25 cellular contexts compared by ENCODE assay signal in the genomic region with DNA sequence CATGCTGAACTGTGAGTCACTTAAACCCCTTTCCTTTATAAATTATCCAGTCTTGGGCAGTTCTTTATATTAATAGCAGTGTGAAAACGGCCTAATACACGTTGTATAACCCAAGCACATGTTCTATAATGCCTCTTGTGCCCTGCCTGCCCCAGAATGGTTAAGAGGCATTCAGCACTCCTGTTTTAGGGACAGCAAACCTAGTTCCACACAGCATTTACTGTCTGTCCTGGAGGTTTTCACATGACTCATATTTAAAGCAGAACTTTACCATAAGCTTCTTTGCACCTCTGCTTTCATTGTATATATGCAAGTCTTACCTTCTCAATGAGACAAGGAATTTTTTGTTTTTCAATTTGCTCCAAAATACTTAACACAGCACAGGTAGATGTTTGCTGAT.
DNase-seq lines count a peak whose midpoint lies in the region; ATAC-seq and TF ChIP-seq lines count a peak whose summit lies in the region.
"Had no signal": no experiment of that assay in that cellular context is flagged by ENCODE, and none has a peak within 500 bp of the region (broad histone marks: within the 10 kb centered on the region; RNA-seq: fewer than 3 reads in every experiment).

No MANE protein-coding gene starts in this region.

- H3K9me3 ChIP-seq in SK-N-SH = no peaks in the 10 kb centered on the region
- H3K9me3 ChIP-seq: ascending aorta, Caco-2, upper lobe of right lung had no signal

- no peaks in the 10 kb centered on the region for H3K27me3 Mint-ChIP-seq in memory B cell
- H3K27me3 Mint-ChIP-seq: central memory CD8-positive, alpha-beta T cell had no signal

- TF ChIP-seq EP300 in SK-N-SH (IDR thresholded peaks at IDR 0.05; ENCODE audit: borderline replicate concordance in 1 of 2, low read depth in 1 of 2, low read length in 1 of 2) = no peak

- peak overlapping the region; percentile 35 for H3K27ac Mint-ChIP-seq in memory B cell
- H3K27ac Mint-ChIP-seq: H9 had no signal

- no peaks in the 10 kb centered on the region for H3K9me3 Mint-ChIP-seq in memory B cell
- H3K9me3 Mint-ChIP-seq: central memory CD8-positive, alpha-beta T cell had no signal

- no peak overlapping the region for H3K4me3 Mint-ChIP-seq in memory B cell
- H3K4me3 Mint-ChIP-seq: central memory CD8-positive, alpha-beta T cell; H9 had no signal

- peaks cover 0 to 25% of the 10 kb centered on the region in 2 experiments for H3K36me3 ChIP-seq in SK-N-SH (replicated peaks in 1 of 2; ENCODE audit: control insufficient read depth in 1 of 2, insufficient read depth in 2 of 2, low read length in 1 of 2)
- H3K36me3 ChIP-seq: ascending aorta had no signal

- TF ChIP-seq CTCF in SK-N-SH (IDR thresholded peaks at IDR 0.05) = no peak
- no peak for TF ChIP-seq CTCF in GM20000 (IDR thresholded peaks at IDR 0.05; ENCODE audit: extremely low read depth, missing control alignments)

- H3K4me2 ChIP-seq in SK-N-SH = no peak overlapping the region
- H3K4me2 ChIP-seq: smooth muscle cell had no signal

- peaks cover 46% of the 10 kb centered on the region for H3K4me1 Mint-ChIP-seq in memory B cell

- CTCF ChIA-PET in SK-N-SH (lab: Yijun Ruan, JAX) = no interaction called here

- TF ChIP-seq RAD21 in SK-N-SH (IDR thresholded peaks at IDR 0.05; ENCODE audit: low read length) = no peak

- DNase-seq in SK-N-SH (no peak), Kasumi-1 (lab: John Stamatoyannopoulos, UW) (peak; percentile 4 to 11), memory B cell (ENCODE audit: low spot score in 2 of 2) (no peak), GM20000 (ENCODE audit: low spot score) (no peak), nucleus accumbens (lab: John Stamatoyannopoulos, UW) (no peak)
- DNase-seq: 8988T; activated CD4-positive, alpha-beta T cell treated with anti-CD3 and anti-CD28 coated beads for 48 hours; activated CD8-positive, alpha-beta memory T cell treated with anti-CD3 and anti-CD28 coated beads, Interleukin-2, amount 50 U/mL, for 4 hours; activated gamma-delta T cell treated with Interleukin-2 at 50 U/mL for 16 hours; Caco-2; foreskin melanocyte; H9; hypothalamus; mammary epithelial cell; NCI-H69; occipital lobe; SHP77; stimulated activated CD4-positive, alpha-beta T cell treated with anti-CD3 and anti-CD28 coated beads, Interleukin-4, amount 100 ng/mL, for 24 hours; upper lobe of right lung had no signal

- 32% methylated on average over 2 of the region's 2 CpGs for WGBS in SK-N-SH (ENCODE audit: low lambda C conversion rate)

- no peaks in the 10 kb centered on the region for H3K36me3 Mint-ChIP-seq in memory B cell

- no peaks in the 10 kb centered on the region; the same call in 1 of the 2 replicates for H3K27me3 ChIP-seq in SK-N-SH (ENCODE audit: insufficient read depth)
- H3K27me3 ChIP-seq: ascending aorta, upper lobe of right lung had no signal

- H2AFZ ChIP-seq in SK-N-SH (ENCODE audit: low read depth) = no peak overlapping the region

- H4K20me1 ChIP-seq in SK-N-SH (ENCODE audit: insufficient read depth) = no peaks in the 10 kb centered on the region

- H3K9me2 ChIP-seq in SK-N-SH = no peaks in the 10 kb centered on the region

- no peak overlapping the region for H3K4me3 ChIP-seq in SK-N-SH (ENCODE audit: low read depth in 2 of 2, low read length in 1 of 2)
- H3K4me3 ChIP-seq: ascending aorta, smooth muscle cell, upper lobe of right lung had no signal

- ATAC-seq in SK-N-SH treated with all-trans-retinoic acid at 6 μM for 48 hours (no peak), GM18498 (IDR thresholded peaks at IDR 0.05; ENCODE audit: unreplicated experiment) (peak; percentile 29), memory B cell (ENCODE audit: low read depth) (no peak), HG03175 (IDR thresholded peaks at IDR 0.05; ENCODE audit: unreplicated experiment) (no peak)
- ATAC-seq: upper lobe of right lung had no signal

- H3K79me2 ChIP-seq in SK-N-SH (ENCODE audit: insufficient read depth) = no peaks in the 10 kb centered on the region

- H3K9ac ChIP-seq in SK-N-SH = no peak overlapping the region

- POLR2A ChIA-PET in SK-N-SH (lab: Yijun Ruan, JAX) = no interaction called here

- no peaks in the 10 kb centered on the region for H3F3A ChIP-seq in SK-N-SH (replicated peaks; ENCODE audit: insufficient read depth)

- H3K27ac ChIP-seq in SK-N-SH (ENCODE audit: low read depth in 2 of 2, low read length in 1 of 2) = no peak overlapping the region
- H3K27ac ChIP-seq: ascending aorta, upper lobe of right lung had no signal

- peaks cover 0 to 3% of the 10 kb centered on the region in 2 experiments; a peak in 1 of 4 replicates for H3K4me1 ChIP-seq in SK-N-SH (ENCODE audit: control insufficient read depth in 1 of 2, insufficient read depth in 2 of 2, low read depth in 1 of 2, low read length in 1 of 2)
- H3K4me1 ChIP-seq: ascending aorta, Caco-2, upper lobe of right lung had no signal

TF ChIP-seq in SK-N-SH, 30 proteins besides CTCF, POLR2A, EP300 and RAD21:
- TF ChIP-seq REST (IDR thresholded peaks at IDR 0.05; ENCODE audit: low read depth, low read length) (peak; percentile 84), FOXJ3 (CRISPR knock-in tag; IDR thresholded peaks at IDR 0.05) (no peak), FOSL2 (IDR thresholded peaks at IDR 0.05; ENCODE audit: borderline replicate concordance, low read depth) (no peak)

TF ChIP-seq in SK-N-SH treated with all-trans-retinoic acid at 6 μM for 48 hours, 23 proteins besides CTCF, POLR2A, EP300 and RAD21:
- TF ChIP-seq ZFP3 (CRISPR knock-in tag; IDR thresholded peaks at IDR 0.05) (no peak), CSDC2 (CRISPR knock-in tag; IDR thresholded peaks at IDR 0.05) (no peak), ESRRG (CRISPR knock-in tag; IDR thresholded peaks at IDR 0.05) (no peak), SNAI2 (CRISPR knock-in tag; IDR thresholded peaks at IDR 0.05) (no peak), ZNF565 (CRISPR knock-in tag; conservative IDR thresholded peaks at IDR 0.05; ENCODE audit: low read depth) (no peak), OSR1 (CRISPR knock-in tag; IDR thresholded peaks at IDR 0.05) (no peak), TCF4 (CRISPR knock-in tag; IDR thresholded peaks at IDR 0.05; ENCODE audit: borderline replicate concordance) (no peak), ZNF70 (CRISPR knock-in tag; IDR thresholded peaks at IDR 0.05) (no peak), ZNF8 (CRISPR knock-in tag; IDR thresholded peaks at IDR 0.05) (no peak)
- TF ChIP-seq, protein P1, sequence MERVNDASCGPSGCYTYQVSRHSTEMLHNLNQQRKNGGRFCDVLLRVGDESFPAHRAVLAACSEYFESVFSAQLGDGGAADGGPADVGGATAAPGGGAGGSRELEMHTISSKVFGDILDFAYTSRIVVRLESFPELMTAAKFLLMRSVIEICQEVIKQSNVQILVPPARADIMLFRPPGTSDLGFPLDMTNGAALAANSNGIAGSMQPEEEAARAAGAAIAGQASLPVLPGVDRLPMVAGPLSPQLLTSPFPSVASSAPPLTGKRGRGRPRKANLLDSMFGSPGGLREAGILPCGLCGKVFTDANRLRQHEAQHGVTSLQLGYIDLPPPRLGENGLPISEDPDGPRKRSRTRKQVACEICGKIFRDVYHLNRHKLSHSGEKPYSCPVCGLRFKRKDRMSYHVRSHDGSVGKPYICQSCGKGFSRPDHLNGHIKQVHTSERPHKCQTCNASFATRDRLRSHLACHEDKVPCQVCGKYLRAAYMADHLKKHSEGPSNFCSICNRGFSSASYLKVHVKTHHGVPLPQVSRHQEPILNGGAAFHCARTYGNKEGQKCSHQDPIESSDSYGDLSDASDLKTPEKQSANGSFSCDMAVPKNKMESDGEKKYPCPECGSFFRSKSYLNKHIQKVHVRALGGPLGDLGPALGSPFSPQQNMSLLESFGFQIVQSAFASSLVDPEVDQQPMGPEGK (CRISPR knock-in tag; IDR thresholded peaks at IDR 0.05; ENCODE audit: borderline replicate concordance) = no peak

Comparison
In these comparisons a context has a peak if more than half of its experiments do, and no peak if none do; other contexts are left out.
1. DNase-seq: peak in Kasumi-1 (2 of 2); none in SK-N-SH (single experiment), memory B cell (0 of 2), GM20000 (single experiment) and nucleus accumbens (0 of 56).